8 cellular contexts compared by ENCODE assay signal in the genomic region with DNA sequence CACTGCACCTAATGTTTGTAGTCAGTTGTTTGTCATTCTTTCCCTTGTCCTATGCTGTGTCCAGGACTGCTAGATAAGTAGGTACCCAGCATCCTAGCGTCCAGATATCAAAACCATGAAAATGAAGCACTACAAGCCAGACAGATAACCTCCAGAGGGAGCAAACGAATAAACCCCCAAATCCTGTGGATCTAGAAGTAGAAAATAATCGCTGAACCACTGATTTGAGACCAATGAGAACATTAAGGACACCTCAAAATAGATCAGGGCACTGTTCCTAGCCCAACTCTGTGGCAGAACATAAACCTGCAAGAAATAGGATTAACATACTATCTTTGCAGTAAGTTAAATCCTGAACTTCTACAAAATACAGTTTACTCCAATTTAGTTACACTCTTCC. TPM values are rescaled to one million over a fixed set of nuclear protein-coding genes. Genes with fewer than 3 reads are reported as not detected.
DNase-seq lines count a peak whose midpoint lies in the region; ATAC-seq and TF ChIP-seq lines count a peak whose summit lies in the region.

No MANE protein-coding gene starts in this region.

- no peak for ATAC-seq in HG03521 (IDR thresholded peaks at IDR 0.05; ENCODE audit: unreplicated experiment)

- peak overlapping the region; percentile 93 for H2AFZ ChIP-seq in parathyroid adenoma

- H3K27ac Mint-ChIP-seq in Caco-2 (ENCODE audit: unreplicated experiment), result no peak overlapping the region
- H3K27ac Mint-ChIP-seq in endodermal cell, result no peak overlapping the region

- H3K27me3 ChIP-seq in Caco-2 (replicated peaks; ENCODE audit: control insufficient read depth, insufficient read depth, low read length) (no peaks in the 10 kb centered on the region), endodermal cell (ENCODE audit: control insufficient read depth, insufficient read depth, low read length, poor library complexity, severe bottlenecking) (peaks cover 15% of the 10 kb centered on the region), parathyroid adenoma (ENCODE audit: control insufficient read depth, insufficient read depth, low read length) (no peaks in the 10 kb centered on the region)

- H3K79me2 ChIP-seq in parathyroid adenoma, result no peaks in the 10 kb centered on the region

- no peak overlapping the region for H3K27ac ChIP-seq in endodermal cell (ENCODE audit: low read depth, low read length)
- H3K27ac ChIP-seq in parathyroid adenoma, result peak overlapping the region; percentile 88

- no peaks in the 10 kb centered on the region for H3K4me1 Mint-ChIP-seq in Caco-2 (ENCODE audit: low read depth, unreplicated experiment)
- peaks cover 1% of the 10 kb centered on the region for H3K4me1 Mint-ChIP-seq in endodermal cell

- H3K27me3 Mint-ChIP-seq in Caco-2 (ENCODE audit: insufficient read depth, unreplicated experiment), result peaks cover 14% of the 10 kb centered on the region
- H3K27me3 Mint-ChIP-seq in endodermal cell (ENCODE audit: insufficient read depth), result peaks cover 33% of the 10 kb centered on the region

- POLR2A ChIA-PET in Caco-2 (lab: Charles Lee), result no interaction called here

- no TSS peak for BruUV-seq in Caco-2 (replicated peaks; lab: Mats Ljungman, UMichigan)

- H3K4me1 ChIP-seq in Caco-2 (no peaks in the 10 kb centered on the region), endodermal cell (ENCODE audit: control insufficient read depth, insufficient read depth, low read length) (no peaks in the 10 kb centered on the region), parathyroid adenoma (peaks cover 21% of the 10 kb centered on the region)

- H3K4me3 Mint-ChIP-seq in Caco-2 (ENCODE audit: unreplicated experiment) (peak overlapping the region; percentile 94), endodermal cell (peak overlapping the region; percentile 86)

- no peak for DNase-seq in Caco-2
- DNase-seq in NCI-H69 (lab: John Stamatoyannopoulos, UW), result peak; percentile 44
- no peak for DNase-seq in endodermal cell
- no peak for DNase-seq in OCI-M1 (lab: John Stamatoyannopoulos, UW)
- no peak for DNase-seq in NCI-H2171 (lab: John Stamatoyannopoulos, UW)
- DNase-seq in foreskin melanocyte, result no peak

- H3K36me3 ChIP-seq in Caco-2 (ENCODE audit: control insufficient read depth, insufficient read depth, low read length) (no peaks in the 10 kb centered on the region), endodermal cell (ENCODE audit: control insufficient read depth, insufficient read depth, low read length) (no peaks in the 10 kb centered on the region), parathyroid adenoma (ENCODE audit: control insufficient read depth, insufficient read depth, low read length) (no peaks in the 10 kb centered on the region)

- no peaks in the 10 kb centered on the region for H3K9me3 Mint-ChIP-seq in Caco-2 (ENCODE audit: unreplicated experiment)
- H3K9me3 Mint-ChIP-seq in endodermal cell, result no peaks in the 10 kb centered on the region

- CTCF ChIA-PET in Caco-2 (lab: Charles Lee), result no interaction called here

- peaks cover 6% of the 10 kb centered on the region for H3K36me3 Mint-ChIP-seq in Caco-2 (ENCODE audit: insufficient read depth, unreplicated experiment)
- no peaks in the 10 kb centered on the region for H3K36me3 Mint-ChIP-seq in endodermal cell (ENCODE audit: low read depth)

- no peak overlapping the region for H3K4me2 ChIP-seq in parathyroid adenoma (ENCODE audit: low read length)

- WGBS in endodermal cell (ENCODE audit: insufficient coverage in 1 of 2, insufficient read length in 1 of 2), 2 experiments, result 89 to 100% methylated on average over 2 to 3 of the region's 3 CpGs

- H3K9ac ChIP-seq in endodermal cell (ENCODE audit: extremely low read depth, low read length, poor library complexity, severe bottlenecking) (no peak overlapping the region), parathyroid adenoma (no peak overlapping the region)

- peak overlapping the region; percentile 87 for H3K4me3 ChIP-seq in Caco-2 (ENCODE audit: low read depth, low read length)
- H3K4me3 ChIP-seq in endodermal cell (ENCODE audit: low read length), result peak overlapping the region; percentile 84
- H3K4me3 ChIP-seq in parathyroid adenoma (ENCODE audit: low read depth, low read length), result peak overlapping the region; percentile 70

- no peaks in the 10 kb centered on the region for H3K9me3 ChIP-seq in Caco-2
- no peaks in the 10 kb centered on the region for H3K9me3 ChIP-seq in endodermal cell (ENCODE audit: control insufficient read depth, low read length)
- no peaks in the 10 kb centered on the region for H3K9me3 ChIP-seq in parathyroid adenoma (ENCODE audit: control insufficient read depth, low read length)

- intact Hi-C loops in Caco-2 (cut with micrococcal nuclease; ENCODE audit: unreplicated experiment), result no loop called here

- TF ChIP-seq CTCF in Caco-2 (IDR thresholded peaks at IDR 0.05; ENCODE audit: insufficient read depth in 1 of 2, low read depth in 1 of 2, low read length in 1 of 2, severe bottlenecking in 1 of 2, unreplicated experiment in 1 of 2) (no peak), endodermal cell (conservative IDR thresholded peaks at IDR 0.05) (no peak), parathyroid adenoma (IDR thresholded peaks at IDR 0.05) (no peak)

RNA-seq across cellular contexts. Expression of a gene that starts 1.1 kb away (rescaled TPM):
- total RNA-seq in Caco-2 (2022) (0.32 and 0.41 TPM in 2 replicates), endodermal cell (1 to 10 TPM in 1 of 2 donors, under 1 TPM in 1; 0.77 to 1.4 TPM)
- polyA plus RNA-seq in endodermal cell (2013, experiment 1 of 2), result 1.1 TPM
- 0.95 TPM for polyA plus RNA-seq in endodermal cell (2013, experiment 2 of 2)

RNA-seq across cellular contexts. Expression of a gene that starts 25.7 kb away (rescaled TPM):
- total RNA-seq in Caco-2 (2022) (44.1 and 51.8 TPM in 2 replicates), endodermal cell (10 to 100 TPM; 48.0 to 51.9 TPM)
- 69.9 TPM for polyA plus RNA-seq in endodermal cell (2013, experiment 1 of 2)
- polyA plus RNA-seq in endodermal cell (2013, experiment 2 of 2), result 70.5 TPM
